10 cellular contexts compared by ENCODE assay signal in the genomic region with DNA sequence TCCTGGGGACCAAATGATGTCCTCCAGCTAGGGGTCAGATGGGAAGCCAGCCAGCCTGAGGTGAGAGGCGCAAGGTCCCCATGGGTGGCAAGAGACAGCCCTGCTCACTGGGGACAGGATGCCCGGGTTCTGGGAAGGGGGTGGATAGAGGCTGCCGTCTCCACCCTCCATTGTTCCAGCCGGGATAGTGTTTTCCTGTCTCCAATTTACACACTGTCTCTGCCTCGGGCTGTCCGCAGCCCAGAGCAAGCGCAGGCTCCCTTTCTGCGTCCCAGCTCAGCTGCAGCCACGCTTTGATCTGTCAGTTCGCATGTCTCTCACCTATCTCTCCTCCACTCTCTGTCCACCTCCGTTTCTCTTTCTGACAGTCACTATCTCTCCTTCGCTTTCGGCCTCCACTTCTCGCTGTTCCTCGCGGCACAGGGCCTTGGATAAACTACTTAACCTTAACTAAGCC. TPM values are rescaled to one million over a fixed set of nuclear protein-coding genes. Genes with fewer than 3 reads are reported as not detected.
DNase-seq lines count a peak whose midpoint lies in the region; FAIRE-seq and TF ChIP-seq lines count a peak whose summit lies in the region.
"Had no signal": no experiment of that assay in that cellular context is flagged by ENCODE, and none has a peak within 500 bp of the region (broad histone marks: within the 10 kb centered on the region; RNA-seq: fewer than 3 reads in every experiment).

No MANE protein-coding gene starts in this region.

- H3K27me3 ChIP-seq in bronchial epithelial cell (ENCODE audit: control insufficient read depth, insufficient read depth, low read length): no peaks in the 10 kb centered on the region
- no peaks in the 10 kb centered on the region for H3K27me3 ChIP-seq in keratinocyte (ENCODE audit: control insufficient read depth, extremely low read depth, insufficient read depth, low read length)
- H3K27me3 ChIP-seq in skeletal muscle satellite cell (ENCODE audit: control insufficient read depth, insufficient read depth, low read length): no peaks in the 10 kb centered on the region

- H3K36me3 Mint-ChIP-seq in activated naive CD8-positive, alpha-beta T cell treated with anti-CD3 and anti-CD28 coated beads for 36 hours: peaks cover 2% of the 10 kb centered on the region

- H3K9me3 ChIP-seq in keratinocyte (ENCODE audit: control insufficient read depth, low read depth, low read length) (no peaks in the 10 kb centered on the region), skeletal muscle satellite cell (replicated peaks; ENCODE audit: low read length) (no peaks in the 10 kb centered on the region)

- H3K27ac ChIP-seq in keratinocyte (ENCODE audit: control insufficient read depth, insufficient read depth, low read length): peak overlapping the region; percentile 59

- H2AFZ ChIP-seq in keratinocyte (ENCODE audit: control insufficient read depth, low read length): no peak overlapping the region

- peak overlapping the region; percentile 69 for H3K4me3 ChIP-seq in bronchial epithelial cell (ENCODE audit: low read depth, low read length)
- peak overlapping the region; percentile 72 to 97 (median 83) for H3K4me3 ChIP-seq in keratinocyte (ENCODE audit: control insufficient read depth in 2 of 3, extremely low read depth in 1 of 3, insufficient read depth in 2 of 3, low read depth in 1 of 3, low read length in 3 of 3)
- peak overlapping the region; percentile 90 for H3K4me3 ChIP-seq in skeletal muscle satellite cell (ENCODE audit: low read length)

- no peaks in the 10 kb centered on the region for H3K9me1 ChIP-seq in keratinocyte (ENCODE audit: control insufficient read depth, extremely low read depth, insufficient read depth, low read length)

- H3K27me3 Mint-ChIP-seq in activated naive CD8-positive, alpha-beta T cell treated with anti-CD3 and anti-CD28 coated beads for 36 hours: peaks cover 41% of the 10 kb centered on the region

- DNase-seq in GM13977 (ENCODE audit: low spot score): peak; percentile 11
- DNase-seq in bronchial epithelial cell (ENCODE audit: low read depth): no peak
- DNase-seq in keratinocyte (ENCODE audit: low read depth, low spot score): no peak
- DNase-seq in effector CD4-positive, alpha-beta T cell: no peak
- DNase-seq in activated naive CD8-positive, alpha-beta T cell treated with anti-CD3 and anti-CD28 coated beads for 36 hours: no peak
- no peak for DNase-seq in pons (ENCODE audit: low spot score)
- no peak for DNase-seq in NCI-H1092 (lab: John Stamatoyannopoulos, UW)
- DNase-seq: activated B cell treated with CpG ODN at 0.5 μM for 24 hours, NCI-H1417 treated with DMSO at 0.1 percent for 48 hours had no signal

- FAIRE-seq in bronchial epithelial cell (lab: Jason Lieb, UNC) (no peak), keratinocyte (lab: Jason Lieb, UNC) (peak; percentile 73)

- no peak overlapping the region for H3K27ac Mint-ChIP-seq in activated naive CD8-positive, alpha-beta T cell treated with anti-CD3 and anti-CD28 coated beads for 36 hours
- H3K27ac Mint-ChIP-seq: activated B cell treated with CpG ODN at 0.5 μM for 24 hours had no signal

- in situ Hi-C loops in GM13977 (cut with MboI; ENCODE audit: low pct_unique_long_range_greater_than_20kb, low sequenced_read_pairs, unreplicated experiment): no loop called here

- dilution Hi-C loops in keratinocyte (cut with MboI; ENCODE audit: extremely low pct_ligation_motif_present, low sequenced_read_pairs): no loop called here

- peak overlapping the region; percentile 74 for H3K9ac ChIP-seq in keratinocyte (ENCODE audit: control insufficient read depth, extremely low read depth, insufficient read depth, low read length)
- H3K9ac ChIP-seq in skeletal muscle satellite cell (ENCODE audit: low read depth, low read length): peak overlapping the region; percentile 85

- TF ChIP-seq CTCF in GM13977 (IDR thresholded peaks at IDR 0.05; ENCODE audit: extremely low read depth, insufficient read depth, missing control alignments) (no peak), bronchial epithelial cell (IDR thresholded peaks at IDR 0.05; ENCODE audit: insufficient read depth, low read length, severe bottlenecking) (no peak), keratinocyte (optimal IDR thresholded peaks at IDR 0.05 in 1 of 3, IDR thresholded peaks at IDR 0.05 in 1 of 3, conservative IDR thresholded peaks at IDR 0.05 in 1 of 3; ENCODE audit: extremely low read depth in 1 of 3, insufficient read depth in 2 of 3, low read length in 3 of 3) (no peak)

- no peak overlapping the region for H3K4me3 Mint-ChIP-seq in activated naive CD8-positive, alpha-beta T cell treated with anti-CD3 and anti-CD28 coated beads for 36 hours

- peaks cover 53% of the 10 kb centered on the region for H3K79me2 ChIP-seq in keratinocyte (ENCODE audit: control insufficient read depth, insufficient read depth, low read length)

- H3K4me1 ChIP-seq in keratinocyte (ENCODE audit: control insufficient read depth, extremely low read depth, insufficient read depth, low read length) (peaks cover 6% of the 10 kb centered on the region), skeletal muscle satellite cell (ENCODE audit: control insufficient read depth, insufficient read depth, low read length) (peaks cover 21% of the 10 kb centered on the region)

- peaks cover 19% of the 10 kb centered on the region for H3K4me1 Mint-ChIP-seq in activated naive CD8-positive, alpha-beta T cell treated with anti-CD3 and anti-CD28 coated beads for 36 hours

- H3K4me2 ChIP-seq in keratinocyte (ENCODE audit: control insufficient read depth, extremely low read depth, insufficient read depth, low read depth, low read length) (peak overlapping the region; percentile 99), skeletal muscle satellite cell (ENCODE audit: low read length) (peak overlapping the region; percentile 87)

- H3K9me3 Mint-ChIP-seq in activated naive CD8-positive, alpha-beta T cell treated with anti-CD3 and anti-CD28 coated beads for 36 hours: no peaks in the 10 kb centered on the region
- H3K9me3 Mint-ChIP-seq: activated B cell treated with CpG ODN at 0.5 μM for 24 hours had no signal

- H3K36me3 ChIP-seq in bronchial epithelial cell (ENCODE audit: control insufficient read depth, insufficient read depth, low read length): peaks cover 22% of the 10 kb centered on the region
- H3K36me3 ChIP-seq in keratinocyte (ENCODE audit: control insufficient read depth in 2 of 2, extremely low read depth in 1 of 2, insufficient read depth in 2 of 2, low read length in 2 of 2): peaks cover 15 to 33% of the 10 kb centered on the region in 2 experiments
- peaks cover 23% of the 10 kb centered on the region for H3K36me3 ChIP-seq in skeletal muscle satellite cell (ENCODE audit: insufficient read depth, low read length)

- H4K20me1 ChIP-seq in keratinocyte (ENCODE audit: control insufficient read depth, extremely low read depth, insufficient read depth, low read length): peaks cover 4% of the 10 kb centered on the region

RNA-seq across cellular contexts. Expression of a gene that starts 2.1 kb away (rescaled TPM):
- total RNA-seq in bronchial epithelial cell: 104 and 153 TPM in 2 replicates
- 61.4 to 74.5 TPM (median 71.4 TPM) in 3 replicates for polyA plus RNA-seq in keratinocyte
- polyA plus RNA-seq in keratinocyte (2011; ENCODE audit: low read depth): 39.6 TPM
- 40.3 and 71.9 TPM in 2 replicates for polyA plus RNA-seq in keratinocyte (2011; cell fraction: cytosol; rRNA removed)
- 136 and 142 TPM in 2 replicates for polyA plus RNA-seq in keratinocyte (2011; cell fraction: nucleus; rRNA removed)
- polyA plus RNA-seq in keratinocyte (2012; ENCODE audit: low replicate concordance): 60.3 and 68.0 TPM in 2 replicates
- polyA minus RNA-seq in keratinocyte: 120 to 261 TPM (median 124 TPM) in 3 replicates
- polyA minus RNA-seq in keratinocyte (2011; cell fraction: cytosol; rRNA and poly(A)+ RNA removed): 138 TPM
- 96.2 and 105 TPM in 2 replicates for polyA minus RNA-seq in keratinocyte (2011; cell fraction: nucleus; rRNA and poly(A)+ RNA removed)
- total RNA-seq in skeletal muscle satellite cell (2012; rRNA removed): 13.1 and 14.4 TPM in 2 replicates
- 1 to 10 TPM; 2.5 to 2.9 TPM for total RNA-seq in activated naive CD8-positive, alpha-beta T cell treated with anti-CD3 and anti-CD28 coated beads for 36 hours

RNA-seq across cellular contexts. Expression of a gene that starts 27.3 kb away (rescaled TPM):
- 6.5 and 7.6 TPM in 2 replicates for total RNA-seq in bronchial epithelial cell
- 14.5 to 24.9 TPM (median 19.8 TPM) in 3 replicates for polyA plus RNA-seq in keratinocyte
- polyA plus RNA-seq in keratinocyte (2011; ENCODE audit: low read depth): 2.7 TPM
- polyA plus RNA-seq in keratinocyte (2011; cell fraction: cytosol; rRNA removed): 3.7 and 8.3 TPM in 2 replicates
- 55.8 and 64.8 TPM in 2 replicates for polyA plus RNA-seq in keratinocyte (2011; cell fraction: nucleus; rRNA removed)
- 10.5 and 21.0 TPM in 2 replicates for polyA plus RNA-seq in keratinocyte (2012; ENCODE audit: low replicate concordance)
- polyA minus RNA-seq in keratinocyte: 21.7 to 43.2 TPM (median 31.8 TPM) in 3 replicates
- 13.6 TPM for polyA minus RNA-seq in keratinocyte (2011; cell fraction: cytosol; rRNA and poly(A)+ RNA removed)
- 30.8 and 32.0 TPM in 2 replicates for polyA minus RNA-seq in keratinocyte (2011; cell fraction: nucleus; rRNA and poly(A)+ RNA removed)
- 12.9 and 18.6 TPM in 2 replicates for total RNA-seq in skeletal muscle satellite cell (2012; rRNA removed)
- 10 to 100 TPM; 13.4 to 14.6 TPM for total RNA-seq in activated naive CD8-positive, alpha-beta T cell treated with anti-CD3 and anti-CD28 coated beads for 36 hours

RNA-seq across cellular contexts. Expression of a gene that starts 41.9 kb away (rescaled TPM):
- 33.0 and 70.3 TPM in 2 replicates for total RNA-seq in bronchial epithelial cell
- polyA plus RNA-seq in keratinocyte: 83.8 to 106 TPM (median 93.7 TPM) in 3 replicates
- polyA plus RNA-seq in keratinocyte (2011; ENCODE audit: low read depth): 56.4 TPM
- 39.7 and 76.9 TPM in 2 replicates for polyA plus RNA-seq in keratinocyte (2011; cell fraction: cytosol; rRNA removed)
- polyA plus RNA-seq in keratinocyte (2011; cell fraction: nucleus; rRNA removed): 93.1 and 96.4 TPM in 2 replicates
- 62.1 and 119 TPM in 2 replicates for polyA plus RNA-seq in keratinocyte (2012; ENCODE audit: low replicate concordance)
- 46.0 to 59.9 TPM (median 59.1 TPM) in 3 replicates for polyA minus RNA-seq in keratinocyte
- 103 TPM for polyA minus RNA-seq in keratinocyte (2011; cell fraction: cytosol; rRNA and poly(A)+ RNA removed)
- polyA minus RNA-seq in keratinocyte (2011; cell fraction: nucleus; rRNA and poly(A)+ RNA removed): 37.5 and 40.5 TPM in 2 replicates
- 76.2 and 107 TPM in 2 replicates for total RNA-seq in skeletal muscle satellite cell (2012; rRNA removed)
- 10 to 100 TPM; 44.2 to 45.1 TPM for total RNA-seq in activated naive CD8-positive, alpha-beta T cell treated with anti-CD3 and anti-CD28 coated beads for 36 hours

RNA-seq across cellular contexts. Expression of a gene that starts 49.7 kb away (rescaled TPM):
- total RNA-seq in bronchial epithelial cell: 26.9 and 29.3 TPM in 2 replicates
- polyA plus RNA-seq in keratinocyte: 23.1 to 54.5 TPM (median 42.2 TPM) in 3 replicates
- 67.3 TPM for polyA plus RNA-seq in keratinocyte (2011; ENCODE audit: low read depth)
- polyA plus RNA-seq in keratinocyte (2011; cell fraction: cytosol; rRNA removed): 17.4 and 30.9 TPM in 2 replicates
- 108 and 127 TPM in 2 replicates for polyA plus RNA-seq in keratinocyte (2011; cell fraction: nucleus; rRNA removed)
- polyA plus RNA-seq in keratinocyte (2012; ENCODE audit: low replicate concordance): 43.4 and 83.7 TPM in 2 replicates
- polyA minus RNA-seq in keratinocyte: 13.9 to 112 TPM (median 41.6 TPM) in 3 replicates
- 65.6 TPM for polyA minus RNA-seq in keratinocyte (2011; cell fraction: cytosol; rRNA and poly(A)+ RNA removed)
- 35.8 and 36.7 TPM in 2 replicates for polyA minus RNA-seq in keratinocyte (2011; cell fraction: nucleus; rRNA and poly(A)+ RNA removed)
- 33.4 and 37.5 TPM in 2 replicates for total RNA-seq in skeletal muscle satellite cell (2012; rRNA removed)
- total RNA-seq in activated naive CD8-positive, alpha-beta T cell treated with anti-CD3 and anti-CD28 coated beads for 36 hours: 100 to 1,000 TPM; 296 to 297 TPM

Comparison
In these comparisons a context has a peak if more than half of its experiments do, and no peak if none do; other contexts are left out.
1. RNA of a gene that starts 2.1 kb away (total RNA-seq): 104 to 153 TPM in bronchial epithelial cell; 2.5 to 2.9 TPM in activated naive CD8-positive, alpha-beta T cell treated with anti-CD3 and anti-CD28 coated beads for 36 hours; every median in the first group is over 10 times any median in the second.
2. Peak in every context shown above with its lines, with median percentiles within 50 percentile points of each other: H3K4me3 ChIP-seq.